10 cellular contexts compared by ENCODE assay signal in genomic region chr16:1615761-1616160, GRCh38. TPM values are rescaled to one million over a fixed set of nuclear protein-coding genes. Genes with fewer than 3 reads are reported as not detected.
DNase-seq lines count a peak whose midpoint lies in the region; ATAC-seq and TF ChIP-seq lines count a peak whose summit lies in the region.
"Had no signal": no experiment of that assay in that cellular context is flagged by ENCODE, and none has a peak within 500 bp of the region (broad histone marks: within the 10 kb centered on the region; RNA-seq: fewer than 3 reads in every experiment).

No MANE protein-coding gene starts in this region.

- H3K9me2 ChIP-seq in Loucy (replicated peaks; ENCODE audit: low read depth, low read length): no peaks in the 10 kb centered on the region

- H3K36me3 ChIP-seq in Loucy (ENCODE audit: insufficient read depth, low read length) (no peaks in the 10 kb centered on the region; the same call in 1 of the 2 replicates), duodenal mucosa (ENCODE audit: control insufficient read depth in 1 of 2, insufficient read depth in 2 of 2, low read length in 2 of 2) (peaks cover 13 to 41% of the 10 kb centered on the region in 2 donors)

- H3K27ac ChIP-seq in CD4-positive, alpha-beta T cell (ENCODE audit: low read depth, low read length): no peak overlapping the region
- H3K27ac ChIP-seq in duodenal mucosa (ENCODE audit: low read depth, low read length): no peak overlapping the region

- intact Hi-C loops in CD4-positive, alpha-beta T cell (cut with DNase I, micrococcal nuclease): no loop called here
- intact Hi-C loops in sciatic nerve (cut with DNase I): no loop called here

- TF ChIP-seq POLR2A in erythroblast (IDR thresholded peaks at IDR 0.05; ENCODE audit: low read length): no peak

- POLR2A ChIA-PET in CD4-positive, alpha-beta T cell (lab: Charles Lee): interaction anchor here (1.2 kb wide), 1 partner anchor 195 kb away, joined by 3 read pairs; the partner anchor contains the start of gene UQCC4

- H3K27me3 ChIP-seq in CD4-positive, alpha-beta T cell (ENCODE audit: control insufficient read depth, insufficient read depth, low read length): peaks cover 8% of the 10 kb centered on the region
- H3K27me3 ChIP-seq in Loucy (ENCODE audit: insufficient read depth, low read length, poor library complexity, severe bottlenecking) (no peaks in the 10 kb centered on the region), duodenal mucosa (ENCODE audit: control insufficient read depth in 1 of 2, insufficient read depth in 2 of 2, low read length in 2 of 2) (no peaks in the 10 kb centered on the region)

- CTCF ChIA-PET in CD4-positive, alpha-beta T cell (lab: Charles Lee): interaction anchor here (0.8 kb wide), 1 partner anchor 13 kb away, joined by 3 read pairs; no protein-coding TSS in a partner anchor

- H2AFZ ChIP-seq in Loucy (ENCODE audit: low read length): no peak overlapping the region

- no peak for DNase-seq in CD4-positive, alpha-beta T cell
- DNase-seq in erythroblast (lab: John Stamatoyannopoulos, UW) (no peak), activated gamma-delta T cell (lab: John Stamatoyannopoulos, UW) (no peak), sciatic nerve (ENCODE audit: low spot score) (no peak), COLO668 (lab: John Stamatoyannopoulos, UW; ENCODE audit: unreplicated experiment) (no peak)
- DNase-seq: kidney, NCI-H1694 had no signal

- H3K4me1 Mint-ChIP-seq in CD4-positive, alpha-beta T cell (ENCODE audit: low read depth): peaks cover 38% of the 10 kb centered on the region
- H3K4me1 Mint-ChIP-seq in nephron: peaks cover 28% of the 10 kb centered on the region

- H3K36me3 Mint-ChIP-seq in CD4-positive, alpha-beta T cell (ENCODE audit: low read depth): peaks cover 51% of the 10 kb centered on the region
- H3K36me3 Mint-ChIP-seq in nephron (ENCODE audit: low read depth): peaks cover 39% of the 10 kb centered on the region

- TF ChIP-seq CTCF in CD4-positive, alpha-beta T cell (IDR thresholded peaks at IDR 0.05): no peak
- TF ChIP-seq CTCF in Loucy (conservative IDR thresholded peaks at IDR 0.05; ENCODE audit: low read length) (no peak), nephron (IDR thresholded peaks at IDR 0.05; ENCODE audit: unreplicated experiment in 3 of 3) (no peak)

- peak overlapping the region; percentile 76 for H3K9ac ChIP-seq in Loucy (ENCODE audit: low read depth, low read length, poor library complexity, severe bottlenecking)
- H3K9ac ChIP-seq in duodenal mucosa (ENCODE audit: low read depth in 1 of 2, low read length in 2 of 2): peak overlapping the region; percentile 35 to 40

- no peak for ATAC-seq in CD4-positive, alpha-beta T cell (ENCODE audit: poor library complexity)
- ATAC-seq in sciatic nerve: no peak

- no peaks in the 10 kb centered on the region for H3F3A ChIP-seq in Loucy (ENCODE audit: low read depth)

- peak overlapping the region; percentile 77 for H3K4me3 ChIP-seq in Loucy (ENCODE audit: low read length, poor library complexity, severe bottlenecking)
- peak overlapping the region; percentile 68 for H3K4me3 ChIP-seq in duodenal mucosa (ENCODE audit: low read depth in 1 of 2, low read length in 2 of 2)

- H3K27me3 Mint-ChIP-seq in CD4-positive, alpha-beta T cell: peaks cover 17% of the 10 kb centered on the region
- H3K27me3 Mint-ChIP-seq in nephron (ENCODE audit: low read depth): peaks cover 7% of the 10 kb centered on the region

- peaks cover 5% of the 10 kb centered on the region for H3K9me3 ChIP-seq in CD4-positive, alpha-beta T cell (ENCODE audit: control insufficient read depth, low read length)
- H3K9me3 ChIP-seq in Loucy (ENCODE audit: insufficient read depth, low read depth, low read length): no peaks in the 10 kb centered on the region
- no peaks in the 10 kb centered on the region for H3K9me3 ChIP-seq in duodenal mucosa (ENCODE audit: control insufficient read depth in 1 of 2, low read length in 2 of 2)

- peak overlapping the region; percentile 89 for H3K4me3 Mint-ChIP-seq in CD4-positive, alpha-beta T cell
- H3K4me3 Mint-ChIP-seq in nephron: peak overlapping the region; percentile 82 to 90 (median 89)

- no peaks in the 10 kb centered on the region for H4K20me1 ChIP-seq in Loucy (ENCODE audit: insufficient read depth, low read length, poor library complexity, severe bottlenecking)

- peaks cover 70% of the 10 kb centered on the region for H3K79me2 ChIP-seq in Loucy (ENCODE audit: insufficient read depth, low read length)

- H3K4me1 ChIP-seq in Loucy (ENCODE audit: insufficient read depth, low read length, poor library complexity, severe bottlenecking) (peaks cover 11% of the 10 kb centered on the region), duodenal mucosa (ENCODE audit: control insufficient read depth in 1 of 2, insufficient read depth in 2 of 2, low read length in 2 of 2) (peaks cover 18 to 31% of the 10 kb centered on the region in 2 donors)

- peak overlapping the region; percentile 81 for H3K4me2 ChIP-seq in Loucy (ENCODE audit: low read depth, low read length, poor library complexity, severe bottlenecking)

- H3K27ac Mint-ChIP-seq in CD4-positive, alpha-beta T cell: peak overlapping the region; percentile 39
- peak overlapping the region; percentile 52 to 90 (median 75) for H3K27ac Mint-ChIP-seq in nephron

- H3K9me3 Mint-ChIP-seq in CD4-positive, alpha-beta T cell: no peaks in the 10 kb centered on the region
- no peaks in the 10 kb centered on the region for H3K9me3 Mint-ChIP-seq in nephron

RNA-seq across cellular contexts. Expression of gene CRAMP1, which starts 3.6 kb away (rescaled TPM):
- total RNA-seq in CD4-positive, alpha-beta T cell: 10 to 100 TPM; 14.1 to 15.2 TPM
- total RNA-seq in sciatic nerve: 26.1 TPM

RNA-seq across cellular contexts. Expression of gene IFT140, which starts 3.9 kb away (rescaled TPM):
- 1 to 10 TPM; 4.3 to 5.6 TPM for total RNA-seq in CD4-positive, alpha-beta T cell
- 29.2 TPM for total RNA-seq in sciatic nerve
